Comparison of ENCODE assay signal across 1 cellular context in the genomic region with DNA sequence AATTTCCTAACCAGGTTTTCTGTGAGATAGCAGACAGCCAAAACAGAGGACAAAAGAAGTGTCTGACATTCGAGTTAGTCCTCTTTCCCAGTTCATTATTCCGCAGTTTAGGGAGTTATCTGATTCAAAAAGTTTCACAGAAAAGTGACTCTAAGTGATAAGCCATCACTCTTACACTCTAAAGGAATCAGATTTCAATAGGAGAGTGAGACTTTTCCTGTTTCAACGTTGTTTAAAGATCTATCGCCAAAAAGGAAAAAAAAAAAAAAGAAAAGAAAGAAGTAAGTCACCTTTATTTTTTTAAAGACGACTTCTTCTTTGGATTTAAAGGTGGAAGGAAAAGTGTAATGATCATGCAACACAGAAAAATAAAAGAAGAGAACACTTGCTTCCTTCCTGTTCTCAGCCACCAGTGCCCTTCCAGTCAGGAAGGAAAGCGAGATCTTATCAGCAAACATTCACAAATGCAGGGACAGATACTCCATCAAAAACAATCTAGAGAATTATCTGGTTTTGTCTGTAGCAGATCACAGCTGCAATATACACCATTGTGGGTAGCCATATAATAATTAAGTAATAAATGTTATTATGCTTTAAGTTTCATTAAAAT.
A peak's percentile ranks its signal among the peaks of the same experiment; 100 is the strongest.
TF ChIP-seq lines count a peak whose summit lies in the region.

No MANE protein-coding gene starts in this region.

TF ChIP-seq in HepG2, 621 proteins besides CTCF, POLR2A, EP300 and RAD21 (continued from another document and continues in another):
- TF ChIP-seq, protein P1, sequence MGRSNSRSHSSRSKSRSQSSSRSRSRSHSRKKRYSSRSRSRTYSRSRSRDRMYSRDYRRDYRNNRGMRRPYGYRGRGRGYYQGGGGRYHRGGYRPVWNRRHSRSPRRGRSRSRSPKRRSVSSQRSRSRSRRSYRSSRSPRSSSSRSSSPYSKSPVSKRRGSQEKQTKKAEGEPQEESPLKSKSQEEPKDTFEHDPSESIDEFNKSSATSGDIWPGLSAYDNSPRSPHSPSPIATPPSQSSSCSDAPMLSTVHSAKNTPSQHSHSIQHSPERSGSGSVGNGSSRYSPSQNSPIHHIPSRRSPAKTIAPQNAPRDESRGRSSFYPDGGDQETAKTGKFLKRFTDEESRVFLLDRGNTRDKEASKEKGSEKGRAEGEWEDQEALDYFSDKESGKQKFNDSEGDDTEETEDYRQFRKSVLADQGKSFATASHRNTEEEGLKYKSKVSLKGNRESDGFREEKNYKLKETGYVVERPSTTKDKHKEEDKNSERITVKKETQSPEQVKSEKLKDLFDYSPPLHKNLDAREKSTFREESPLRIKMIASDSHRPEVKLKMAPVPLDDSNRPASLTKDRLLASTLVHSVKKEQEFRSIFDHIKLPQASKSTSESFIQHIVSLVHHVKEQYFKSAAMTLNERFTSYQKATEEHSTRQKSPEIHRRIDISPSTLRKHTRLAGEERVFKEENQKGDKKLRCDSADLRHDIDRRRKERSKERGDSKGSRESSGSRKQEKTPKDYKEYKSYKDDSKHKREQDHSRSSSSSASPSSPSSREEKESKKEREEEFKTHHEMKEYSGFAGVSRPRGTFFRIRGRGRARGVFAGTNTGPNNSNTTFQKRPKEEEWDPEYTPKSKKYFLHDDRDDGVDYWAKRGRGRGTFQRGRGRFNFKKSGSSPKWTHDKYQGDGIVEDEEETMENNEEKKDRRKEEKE (IDR thresholded peaks at IDR 0.05) = no peak
- TF ChIP-seq ZSCAN30 (CRISPR knock-in tag; IDR thresholded peaks at IDR 0.05) (no peak), ZNF549 (CRISPR knock-in tag; IDR thresholded peaks at IDR 0.05) (no peak), BCL6 (CRISPR knock-in tag; IDR thresholded peaks at IDR 0.05) (no peak), RXRB (CRISPR knock-in tag; IDR thresholded peaks at IDR 0.05; ENCODE audit: borderline replicate concordance) (peak; percentile 35; the same call in 1 of the 2 replicates), ZSCAN20 (CRISPR knock-in tag; IDR thresholded peaks at IDR 0.05; ENCODE audit: borderline replicate concordance) (no peak), GFI1 (CRISPR knock-in tag; IDR thresholded peaks at IDR 0.05; ENCODE audit: borderline replicate concordance) (0 out of 2 replicates have a peak, but pooled peaks have one; percentile 13), ZNF350 (CRISPR knock-in tag; IDR thresholded peaks at IDR 0.05; ENCODE audit: borderline replicate concordance, low read depth) (no peak), ZNF891 (CRISPR knock-in tag; IDR thresholded peaks at IDR 0.05) (no peak), KLF15 (CRISPR knock-in tag; IDR thresholded peaks at IDR 0.05; ENCODE audit: borderline replicate concordance) (no peak), MED1 (CRISPR knock-in tag; IDR thresholded peaks at IDR 0.05) (peak; percentile 90), ZFP36 (IDR thresholded peaks at IDR 0.05; ENCODE audit: borderline replicate concordance, low read depth, low read length, partially characterized antibody) (no peak), ZNF468 (CRISPR knock-in tag; IDR thresholded peaks at IDR 0.05) (no peak), ZBTB7A (CRISPR knock-in tag; IDR thresholded peaks at IDR 0.05) (no peak), U2AF1 (optimal IDR thresholded peaks at IDR 0.05; ENCODE audit: low read depth, low read length) (no peak), HCFC1 (IDR thresholded peaks at IDR 0.05; ENCODE audit: low read depth, low read length) (no peak), ARNTL (CRISPR knock-in tag; IDR thresholded peaks at IDR 0.05) (no peak), MAF1 (CRISPR knock-in tag; IDR thresholded peaks at IDR 0.05; ENCODE audit: borderline replicate concordance) (no peak), ZNF354B (CRISPR knock-in tag; IDR thresholded peaks at IDR 0.05) (no peak), ZNF619 (CRISPR knock-in tag; IDR thresholded peaks at IDR 0.05) (no peak), MATR3 (CRISPR knock-in tag; IDR thresholded peaks at IDR 0.05) (no peak), FOXM1 (CRISPR knock-in tag; IDR thresholded peaks at IDR 0.05) (no peak), BRD4 (CRISPR knock-in tag; IDR thresholded peaks at IDR 0.05) (no peak), ELF3 (CRISPR knock-in tag; IDR thresholded peaks at IDR 0.05) (peak; percentile 53; the same call in 1 of the 2 replicates), MIER2 (CRISPR knock-in tag; IDR thresholded peaks at IDR 0.05) (no peak), SMAD1 (CRISPR knock-in tag; IDR thresholded peaks at IDR 0.05; ENCODE audit: borderline replicate concordance, low read depth) (no peak), PPARG (CRISPR knock-in tag; conservative IDR thresholded peaks at IDR 0.05) (no peak; the same call in 1 of the 2 replicates), ZNF768 (CRISPR knock-in tag; IDR thresholded peaks at IDR 0.05) (no peak), YEATS4 (CRISPR knock-in tag; IDR thresholded peaks at IDR 0.05; ENCODE audit: borderline replicate concordance) (no peak), CBX1 (IDR thresholded peaks at IDR 0.05; ENCODE audit: low read depth) (no peak), ZSCAN29 (CRISPR knock-in tag; conservative IDR thresholded peaks at IDR 0.05) (no peak), ZFX (CRISPR knock-in tag; IDR thresholded peaks at IDR 0.05; ENCODE audit: low read depth) (no peak), JARID2 (CRISPR knock-in tag; IDR thresholded peaks at IDR 0.05; ENCODE audit: insufficient replicate concordance) (no peak), ZNF737 (CRISPR knock-in tag; IDR thresholded peaks at IDR 0.05; ENCODE audit: borderline replicate concordance) (no peak), FIP1L1 (IDR thresholded peaks at IDR 0.05; ENCODE audit: borderline replicate concordance, insufficient read depth, low read depth, low read length) (no peak), ZNF343 (CRISPR knock-in tag; IDR thresholded peaks at IDR 0.05) (no peak), ZNF7 (CRISPR knock-in tag; IDR thresholded peaks at IDR 0.05) (no peak), KAT2B (IDR thresholded peaks at IDR 0.05; ENCODE audit: borderline replicate concordance, low read depth, low read length) (no peak)
- TF ChIP-seq, protein P2, sequence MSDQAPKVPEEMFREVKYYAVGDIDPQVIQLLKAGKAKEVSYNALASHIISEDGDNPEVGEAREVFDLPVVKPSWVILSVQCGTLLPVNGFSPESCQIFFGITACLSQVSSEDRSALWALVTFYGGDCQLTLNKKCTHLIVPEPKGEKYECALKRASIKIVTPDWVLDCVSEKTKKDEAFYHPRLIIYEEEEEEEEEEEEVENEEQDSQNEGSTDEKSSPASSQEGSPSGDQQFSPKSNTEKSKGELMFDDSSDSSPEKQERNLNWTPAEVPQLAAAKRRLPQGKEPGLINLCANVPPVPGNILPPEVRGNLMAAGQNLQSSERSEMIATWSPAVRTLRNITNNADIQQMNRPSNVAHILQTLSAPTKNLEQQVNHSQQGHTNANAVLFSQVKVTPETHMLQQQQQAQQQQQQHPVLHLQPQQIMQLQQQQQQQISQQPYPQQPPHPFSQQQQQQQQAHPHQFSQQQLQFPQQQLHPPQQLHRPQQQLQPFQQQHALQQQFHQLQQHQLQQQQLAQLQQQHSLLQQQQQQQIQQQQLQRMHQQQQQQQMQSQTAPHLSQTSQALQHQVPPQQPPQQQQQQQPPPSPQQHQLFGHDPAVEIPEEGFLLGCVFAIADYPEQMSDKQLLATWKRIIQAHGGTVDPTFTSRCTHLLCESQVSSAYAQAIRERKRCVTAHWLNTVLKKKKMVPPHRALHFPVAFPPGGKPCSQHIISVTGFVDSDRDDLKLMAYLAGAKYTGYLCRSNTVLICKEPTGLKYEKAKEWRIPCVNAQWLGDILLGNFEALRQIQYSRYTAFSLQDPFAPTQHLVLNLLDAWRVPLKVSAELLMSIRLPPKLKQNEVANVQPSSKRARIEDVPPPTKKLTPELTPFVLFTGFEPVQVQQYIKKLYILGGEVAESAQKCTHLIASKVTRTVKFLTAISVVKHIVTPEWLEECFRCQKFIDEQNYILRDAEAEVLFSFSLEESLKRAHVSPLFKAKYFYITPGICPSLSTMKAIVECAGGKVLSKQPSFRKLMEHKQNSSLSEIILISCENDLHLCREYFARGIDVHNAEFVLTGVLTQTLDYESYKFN (CRISPR knock-in tag; conservative IDR thresholded peaks at IDR 0.05) = 0 out of 2 replicates have a peak, but pooled peaks have one; percentile 6
- TF ChIP-seq, protein P3, sequence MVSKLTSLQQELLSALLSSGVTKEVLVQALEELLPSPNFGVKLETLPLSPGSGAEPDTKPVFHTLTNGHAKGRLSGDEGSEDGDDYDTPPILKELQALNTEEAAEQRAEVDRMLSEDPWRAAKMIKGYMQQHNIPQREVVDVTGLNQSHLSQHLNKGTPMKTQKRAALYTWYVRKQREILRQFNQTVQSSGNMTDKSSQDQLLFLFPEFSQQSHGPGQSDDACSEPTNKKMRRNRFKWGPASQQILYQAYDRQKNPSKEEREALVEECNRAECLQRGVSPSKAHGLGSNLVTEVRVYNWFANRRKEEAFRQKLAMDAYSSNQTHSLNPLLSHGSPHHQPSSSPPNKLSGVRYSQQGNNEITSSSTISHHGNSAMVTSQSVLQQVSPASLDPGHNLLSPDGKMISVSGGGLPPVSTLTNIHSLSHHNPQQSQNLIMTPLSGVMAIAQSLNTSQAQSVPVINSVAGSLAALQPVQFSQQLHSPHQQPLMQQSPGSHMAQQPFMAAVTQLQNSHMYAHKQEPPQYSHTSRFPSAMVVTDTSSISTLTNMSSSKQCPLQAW (CRISPR knock-in tag; IDR thresholded peaks at IDR 0.05) = no peak
- TF ChIP-seq, protein P4, sequence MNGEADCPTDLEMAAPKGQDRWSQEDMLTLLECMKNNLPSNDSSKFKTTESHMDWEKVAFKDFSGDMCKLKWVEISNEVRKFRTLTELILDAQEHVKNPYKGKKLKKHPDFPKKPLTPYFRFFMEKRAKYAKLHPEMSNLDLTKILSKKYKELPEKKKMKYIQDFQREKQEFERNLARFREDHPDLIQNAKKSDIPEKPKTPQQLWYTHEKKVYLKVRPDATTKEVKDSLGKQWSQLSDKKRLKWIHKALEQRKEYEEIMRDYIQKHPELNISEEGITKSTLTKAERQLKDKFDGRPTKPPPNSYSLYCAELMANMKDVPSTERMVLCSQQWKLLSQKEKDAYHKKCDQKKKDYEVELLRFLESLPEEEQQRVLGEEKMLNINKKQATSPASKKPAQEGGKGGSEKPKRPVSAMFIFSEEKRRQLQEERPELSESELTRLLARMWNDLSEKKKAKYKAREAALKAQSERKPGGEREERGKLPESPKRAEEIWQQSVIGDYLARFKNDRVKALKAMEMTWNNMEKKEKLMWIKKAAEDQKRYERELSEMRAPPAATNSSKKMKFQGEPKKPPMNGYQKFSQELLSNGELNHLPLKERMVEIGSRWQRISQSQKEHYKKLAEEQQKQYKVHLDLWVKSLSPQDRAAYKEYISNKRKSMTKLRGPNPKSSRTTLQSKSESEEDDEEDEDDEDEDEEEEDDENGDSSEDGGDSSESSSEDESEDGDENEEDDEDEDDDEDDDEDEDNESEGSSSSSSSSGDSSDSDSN (CRISPR knock-in tag; IDR thresholded peaks at IDR 0.05) = no peak
- TF ChIP-seq, protein P5, sequence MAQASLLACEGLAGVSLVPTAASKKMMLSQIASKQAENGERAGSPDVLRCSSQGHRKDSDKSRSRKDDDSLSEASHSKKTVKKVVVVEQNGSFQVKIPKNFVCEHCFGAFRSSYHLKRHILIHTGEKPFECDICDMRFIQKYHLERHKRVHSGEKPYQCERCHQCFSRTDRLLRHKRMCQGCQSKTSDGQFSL (CRISPR knock-in tag; IDR thresholded peaks at IDR 0.05) = no peak
- TF ChIP-seq, protein P6, sequence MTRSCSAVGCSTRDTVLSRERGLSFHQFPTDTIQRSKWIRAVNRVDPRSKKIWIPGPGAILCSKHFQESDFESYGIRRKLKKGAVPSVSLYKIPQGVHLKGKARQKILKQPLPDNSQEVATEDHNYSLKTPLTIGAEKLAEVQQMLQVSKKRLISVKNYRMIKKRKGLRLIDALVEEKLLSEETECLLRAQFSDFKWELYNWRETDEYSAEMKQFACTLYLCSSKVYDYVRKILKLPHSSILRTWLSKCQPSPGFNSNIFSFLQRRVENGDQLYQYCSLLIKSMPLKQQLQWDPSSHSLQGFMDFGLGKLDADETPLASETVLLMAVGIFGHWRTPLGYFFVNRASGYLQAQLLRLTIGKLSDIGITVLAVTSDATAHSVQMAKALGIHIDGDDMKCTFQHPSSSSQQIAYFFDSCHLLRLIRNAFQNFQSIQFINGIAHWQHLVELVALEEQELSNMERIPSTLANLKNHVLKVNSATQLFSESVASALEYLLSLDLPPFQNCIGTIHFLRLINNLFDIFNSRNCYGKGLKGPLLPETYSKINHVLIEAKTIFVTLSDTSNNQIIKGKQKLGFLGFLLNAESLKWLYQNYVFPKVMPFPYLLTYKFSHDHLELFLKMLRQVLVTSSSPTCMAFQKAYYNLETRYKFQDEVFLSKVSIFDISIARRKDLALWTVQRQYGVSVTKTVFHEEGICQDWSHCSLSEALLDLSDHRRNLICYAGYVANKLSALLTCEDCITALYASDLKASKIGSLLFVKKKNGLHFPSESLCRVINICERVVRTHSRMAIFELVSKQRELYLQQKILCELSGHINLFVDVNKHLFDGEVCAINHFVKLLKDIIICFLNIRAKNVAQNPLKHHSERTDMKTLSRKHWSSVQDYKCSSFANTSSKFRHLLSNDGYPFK (CRISPR knock-in tag; IDR thresholded peaks at IDR 0.05; ENCODE audit: borderline replicate concordance) = no peak
- TF ChIP-seq, protein P7, sequence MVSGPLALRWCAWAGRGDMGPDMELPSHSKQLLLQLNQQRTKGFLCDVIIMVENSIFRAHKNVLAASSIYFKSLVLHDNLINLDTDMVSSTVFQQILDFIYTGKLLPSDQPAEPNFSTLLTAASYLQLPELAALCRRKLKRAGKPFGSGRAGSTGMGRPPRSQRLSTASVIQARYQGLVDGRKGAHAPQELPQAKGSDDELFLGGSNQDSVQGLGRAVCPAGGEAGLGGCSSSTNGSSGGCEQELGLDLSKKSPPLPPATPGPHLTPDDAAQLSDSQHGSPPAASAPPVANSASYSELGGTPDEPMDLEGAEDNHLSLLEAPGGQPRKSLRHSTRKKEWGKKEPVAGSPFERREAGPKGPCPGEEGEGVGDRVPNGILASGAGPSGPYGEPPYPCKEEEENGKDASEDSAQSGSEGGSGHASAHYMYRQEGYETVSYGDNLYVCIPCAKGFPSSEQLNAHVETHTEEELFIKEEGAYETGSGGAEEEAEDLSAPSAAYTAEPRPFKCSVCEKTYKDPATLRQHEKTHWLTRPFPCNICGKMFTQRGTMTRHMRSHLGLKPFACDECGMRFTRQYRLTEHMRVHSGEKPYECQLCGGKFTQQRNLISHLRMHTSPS (CRISPR knock-in tag; IDR thresholded peaks at IDR 0.05; ENCODE audit: low read depth) = no peak
- TF ChIP-seq, protein P8, sequence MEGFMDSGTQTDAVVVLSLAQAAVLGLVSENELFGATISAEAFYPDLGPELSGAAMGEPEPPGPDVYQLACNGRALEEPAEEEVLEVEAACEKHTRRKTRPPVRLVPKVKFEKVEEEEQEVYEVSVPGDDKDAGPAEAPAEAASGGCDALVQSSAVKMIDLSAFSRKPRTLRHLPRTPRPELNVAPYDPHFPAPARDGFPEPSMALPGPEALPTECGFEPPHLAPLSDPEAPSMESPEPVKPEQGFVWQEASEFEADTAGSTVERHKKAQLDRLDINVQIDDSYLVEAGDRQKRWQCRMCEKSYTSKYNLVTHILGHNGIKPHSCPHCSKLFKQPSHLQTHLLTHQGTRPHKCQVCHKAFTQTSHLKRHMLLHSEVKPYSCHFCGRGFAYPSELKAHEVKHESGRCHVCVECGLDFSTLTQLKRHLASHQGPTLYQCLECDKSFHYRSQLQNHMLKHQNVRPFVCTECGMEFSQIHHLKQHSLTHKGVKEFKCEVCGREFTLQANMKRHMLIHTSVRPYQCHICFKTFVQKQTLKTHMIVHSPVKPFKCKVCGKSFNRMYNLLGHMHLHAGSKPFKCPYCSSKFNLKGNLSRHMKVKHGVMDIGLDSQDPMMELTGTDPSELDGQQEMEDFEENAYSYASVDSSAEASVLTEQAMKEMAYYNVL (CRISPR knock-in tag; IDR thresholded peaks at IDR 0.05; ENCODE audit: borderline replicate concordance) = 0 out of 2 replicates have a peak, but pooled peaks have one; percentile 29
